In the genomic region with DNA sequence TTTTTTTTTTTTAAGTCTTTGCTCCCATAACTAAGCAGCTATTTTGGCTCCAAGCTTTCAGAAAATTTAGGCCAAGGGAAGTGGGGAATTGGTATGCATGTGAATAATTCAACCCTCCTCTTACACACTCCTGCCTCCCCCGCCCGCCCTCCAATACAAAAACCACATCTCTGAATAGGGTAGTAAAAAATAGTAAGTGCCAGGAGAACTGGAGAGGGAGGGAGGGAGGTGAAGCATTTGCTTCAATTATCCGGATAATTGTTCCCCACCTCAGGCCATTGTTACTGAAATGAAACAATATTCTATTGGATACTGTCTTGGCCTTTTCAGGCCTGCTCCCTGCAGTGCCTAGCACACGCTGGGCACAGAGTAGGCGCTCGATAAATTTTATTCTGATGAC, we compare ENCODE assay signal across 24 cellular contexts. TPM values are rescaled to one million over a fixed set of nuclear protein-coding genes. Genes with fewer than 3 reads are reported as not detected.
DNase-seq lines count a peak whose midpoint lies in the region; ATAC-seq, FAIRE-seq and TF ChIP-seq lines count a peak whose summit lies in the region.
"Had no signal": no experiment of that assay in that cellular context is flagged by ENCODE, and none has a peak within 500 bp of the region (broad histone marks: within the 10 kb centered on the region; RNA-seq: fewer than 3 reads in every experiment).

No MANE protein-coding gene starts in this region.

- no peak overlapping the region for H3K27ac ChIP-seq in iPS-20b (ENCODE audit: low read length)

- peaks cover 40% of the 10 kb centered on the region for H3K4me1 ChIP-seq in iPS-20b (ENCODE audit: insufficient read depth, low read length)

- no peak overlapping the region for H3K9ac ChIP-seq in iPS-20b (ENCODE audit: low read depth, low read length)

- TF ChIP-seq CTCF in activated CD8-positive, alpha-beta T cell treated with anti-CD3 and anti-CD28 coated beads for 36 hours (IDR thresholded peaks at IDR 0.05), result no peak

- no peaks in the 10 kb centered on the region for H3K9me3 Mint-ChIP-seq in activated naive CD4-positive, alpha-beta T cell treated with anti-CD3 and anti-CD28 coated beads, Interleukin-2, amount 50 U/mL, for 24 hours
- no peaks in the 10 kb centered on the region for H3K9me3 Mint-ChIP-seq in activated CD8-positive, alpha-beta T cell treated with anti-CD3 and anti-CD28 coated beads for 36 hours

- POLR2A ChIA-PET in activated CD8-positive, alpha-beta T cell treated with anti-CD3 and anti-CD28 coated beads for 36 hours (lab: Charles Lee), result interaction anchor here (0.7 to 1.3 kb wide), 3 partner anchors 10 to 185 kb away, joined by 3 read pairs; no protein-coding TSS in a partner anchor

- peaks cover 69% of the 10 kb centered on the region for H3K27me3 Mint-ChIP-seq in activated naive CD4-positive, alpha-beta T cell treated with anti-CD3 and anti-CD28 coated beads, Interleukin-2, amount 50 U/mL, for 24 hours
- peaks cover 78% of the 10 kb centered on the region for H3K27me3 Mint-ChIP-seq in activated CD8-positive, alpha-beta T cell treated with anti-CD3 and anti-CD28 coated beads for 36 hours

- H3K4me3 Mint-ChIP-seq in activated naive CD4-positive, alpha-beta T cell treated with anti-CD3 and anti-CD28 coated beads, Interleukin-2, amount 50 U/mL, for 24 hours, result no peak overlapping the region
- no peak overlapping the region for H3K4me3 Mint-ChIP-seq in activated CD8-positive, alpha-beta T cell treated with anti-CD3 and anti-CD28 coated beads for 36 hours

- CTCF ChIA-PET in activated CD8-positive, alpha-beta T cell treated with anti-CD3 and anti-CD28 coated beads for 36 hours (lab: Charles Lee), result interaction anchor here (1.2 to 2.4 kb wide), 3 partner anchors 9 to 164 kb away, joined by 4 to 10 read pairs (median 5); no protein-coding TSS in a partner anchor

- peak overlapping the region; percentile 83 for H3K27ac Mint-ChIP-seq in activated naive CD4-positive, alpha-beta T cell treated with anti-CD3 and anti-CD28 coated beads, Interleukin-2, amount 50 U/mL, for 24 hours
- no peak overlapping the region for H3K27ac Mint-ChIP-seq in activated CD8-positive, alpha-beta T cell treated with anti-CD3 and anti-CD28 coated beads for 36 hours
- H3K27ac Mint-ChIP-seq: CD14-positive monocyte had no signal

- peak overlapping the region; percentile 34; the same call in 1 of the 2 replicates for H3K4me3 ChIP-seq in iPS-20b (ENCODE audit: low read length)
- H3K4me3 ChIP-seq: GM12878, MG63 had no signal

- peaks cover 45% of the 10 kb centered on the region for H3K4me1 Mint-ChIP-seq in activated naive CD4-positive, alpha-beta T cell treated with anti-CD3 and anti-CD28 coated beads, Interleukin-2, amount 50 U/mL, for 24 hours
- peaks cover 46% of the 10 kb centered on the region for H3K4me1 Mint-ChIP-seq in activated CD8-positive, alpha-beta T cell treated with anti-CD3 and anti-CD28 coated beads for 36 hours (ENCODE audit: low read depth)

- no peak for FAIRE-seq in frontal cortex (lab: Jason Lieb, UNC)
- FAIRE-seq: A204.1, GM12878 had no signal

- DNase-seq in activated naive CD4-positive, alpha-beta T cell treated with anti-CD3 and anti-CD28 coated beads, Interleukin-2, amount 50 U/mL, for 16 hours, result no peak
- DNase-seq in MV-4-11 (lab: John Stamatoyannopoulos, UW), result peak; percentile 5
- no peak for DNase-seq in activated CD8-positive, alpha-beta T cell treated with anti-CD3 and anti-CD28 coated beads for 36 hours
- no peak for DNase-seq in SK-N-DZ (ENCODE audit: low spot score)
- no peak for DNase-seq in frontal cortex (ENCODE audit: low spot score in 2 of 2)
- DNase-seq: DMS79, GOT3, MG63, NCI-H1048, NCI-H1417 treated with DMSO at 0.1 percent for 48 hours, NCI-H2029 treated with DMSO at 0.1 percent for 48 hours, NCI-H226, NCI-H510A treated with DMSO at 0.1 percent for 48 hours, NCI-H82, SIG-M5 had no signal

- peaks cover 100% of the 10 kb centered on the region for H3K27me3 ChIP-seq in iPS-20b (ENCODE audit: insufficient read depth, low read length)

- H3K9me3 ChIP-seq in iPS-20b (ENCODE audit: insufficient read depth, low read depth, low read length), result no peaks in the 10 kb centered on the region
- H3K9me3 ChIP-seq: MG63 had no signal

- no peak for ATAC-seq in activated CD8-positive, alpha-beta T cell treated with anti-CD3 and anti-CD28 coated beads for 36 hours
- ATAC-seq in HG03460 (IDR thresholded peaks at IDR 0.05; ENCODE audit: unreplicated experiment), result no peak
- ATAC-seq: Panc1, SK-N-SH treated with all-trans-retinoic acid at 6 μM for 48 hours had no signal

- H3K36me3 ChIP-seq in iPS-20b (ENCODE audit: insufficient read depth, low read depth, low read length), result no peaks in the 10 kb centered on the region
- H3K36me3 ChIP-seq: MG63 had no signal

- intact Hi-C loops in activated CD8-positive, alpha-beta T cell treated with anti-CD3 and anti-CD28 coated beads for 36 hours (cut with micrococcal nuclease), result no loop called here

- no peaks in the 10 kb centered on the region for H3K36me3 Mint-ChIP-seq in activated naive CD4-positive, alpha-beta T cell treated with anti-CD3 and anti-CD28 coated beads, Interleukin-2, amount 50 U/mL, for 24 hours
- no peaks in the 10 kb centered on the region for H3K36me3 Mint-ChIP-seq in activated CD8-positive, alpha-beta T cell treated with anti-CD3 and anti-CD28 coated beads for 36 hours (ENCODE audit: low read depth)

RNA-seq across cellular contexts. Expression of a gene that starts 5.5 kb away (rescaled TPM):
- not detected for total RNA-seq in activated CD8-positive, alpha-beta T cell treated with anti-CD3 and anti-CD28 coated beads for 36 hours
- 0.12 TPM in 1 of 2 replicates, not detected in the other for polyA plus RNA-seq in SK-N-DZ (2014; cell fraction: cytosol; rRNA removed)
- polyA plus RNA-seq in SK-N-DZ (2014; cell fraction: nucleus; rRNA removed), result 0.12 TPM in 1 of 2 replicates, not detected in the other
- 3.3 TPM for total RNA-seq in frontal cortex
- total RNA-seq: LHCN-M2 had no signal
- polyA plus RNA-seq: CD14-positive monocyte had no signal

RNA-seq across cellular contexts. Expression of a gene that starts 30.0 kb away (rescaled TPM):
- 10 to 100 TPM; 16.8 to 17.5 TPM for total RNA-seq in activated CD8-positive, alpha-beta T cell treated with anti-CD3 and anti-CD28 coated beads for 36 hours
- 19.2 and 28.0 TPM in 2 replicates for polyA plus RNA-seq in SK-N-DZ (2014; cell fraction: cytosol; rRNA removed)
- polyA plus RNA-seq in SK-N-DZ (2014; cell fraction: nucleus; rRNA removed), result 8.2 and 14.1 TPM in 2 replicates
- 49.7 TPM for total RNA-seq in frontal cortex
